8 cellular contexts compared by ENCODE assay signal in the genomic region with DNA sequence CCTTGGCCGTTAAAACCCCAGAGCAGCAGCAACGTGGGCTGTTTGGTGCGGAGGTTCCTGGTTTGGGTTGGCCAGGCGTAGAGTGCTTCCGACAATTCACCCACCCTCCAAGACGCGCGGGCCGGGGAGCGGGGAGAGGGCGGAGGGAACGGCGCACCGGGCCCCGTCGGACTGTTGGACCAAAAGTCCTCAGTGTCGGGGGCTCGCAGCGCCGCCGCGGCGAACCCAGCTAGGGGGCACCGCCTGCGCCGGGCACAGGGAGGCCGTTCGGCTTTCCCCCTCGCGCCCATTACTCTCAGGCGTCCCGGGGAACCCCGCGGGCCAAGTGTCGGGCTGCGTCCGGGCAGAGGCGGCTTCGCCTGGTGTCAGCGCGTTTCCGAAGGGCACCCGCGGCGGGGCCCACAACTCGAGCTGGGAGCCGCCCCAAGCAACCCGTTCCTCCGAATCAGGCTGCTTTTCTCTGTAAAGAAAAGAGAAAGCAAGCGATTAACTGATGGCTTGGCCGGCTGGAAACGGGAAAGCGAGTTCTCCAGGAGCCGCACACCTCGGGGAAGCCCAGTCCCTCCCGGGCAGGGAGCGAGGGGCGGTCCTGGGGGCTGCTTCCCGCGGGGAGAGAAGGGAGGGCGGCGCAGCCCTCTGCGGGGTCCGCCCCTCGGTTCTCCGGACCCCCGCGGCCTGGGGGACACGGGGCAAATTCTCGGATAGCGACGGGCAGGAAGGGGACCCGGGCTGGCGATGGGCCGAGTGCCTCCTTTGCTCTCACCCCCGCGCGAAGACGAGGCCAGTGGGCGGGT.
DNase-seq lines count a peak whose midpoint lies in the region; ATAC-seq and TF ChIP-seq lines count a peak whose summit lies in the region.

No MANE protein-coding gene starts in this region.

- H3K4me1 ChIP-seq in GM23338 (ENCODE audit: insufficient read depth), result peaks cover 10% of the 10 kb centered on the region; the same call in 1 of the 2 replicates

- H3K9me2 ChIP-seq in GM23338 (ENCODE audit: insufficient read depth), result 0 out of 2 replicates have a peak, but pooled peaks cover 3% of the 10 kb centered on the region

- no peak overlapping the region for H3K27ac ChIP-seq in GM23338 (ENCODE audit: low read depth)

- H3K79me2 ChIP-seq in GM23338 (replicated peaks; ENCODE audit: insufficient read depth), result no peaks in the 10 kb centered on the region

- peak overlapping the region; percentile 80 for H3K4me3 ChIP-seq in GM23338

- no peaks in the 10 kb centered on the region; the same call in 1 of the 2 replicates for H3F3A ChIP-seq in GM23338 (replicated peaks; ENCODE audit: low read depth)

- H3K27me3 Mint-ChIP-seq in GM23338 (ENCODE audit: insufficient read depth, low read depth, poor library complexity), result peaks cover 68% of the 10 kb centered on the region

- no peak overlapping the region for H3K27ac Mint-ChIP-seq in GM23338

- H3K4me2 ChIP-seq in GM23338, result peak overlapping the region; percentile 99

- peaks cover 5% of the 10 kb centered on the region; the same call in 1 of the 2 replicates for H4K20me1 ChIP-seq in GM23338 (replicated peaks; ENCODE audit: insufficient read depth)

- DNase-seq in GM23338 (ENCODE audit: low spot score) (peak; percentile 67), T-helper 2 cell (peak in 4 of 5 experiments; percentile 15 to 77 (median 36)), left lobe of liver (ENCODE audit: low spot score) (no peak)
- DNase-seq in central memory CD4-positive, alpha-beta T cell, result peak; percentile 30
- DNase-seq in stimulated activated CD4-positive, alpha-beta T cell treated with anti-CD3 and anti-CD28 coated beads, Interleukin-4, amount 100 ng/mL, for 48 hours (ENCODE audit: low read depth in 2 of 2), result peak; percentile 46 to 49

- no peak for TF ChIP-seq CTCF in GM23338 (conservative IDR thresholded peaks at IDR 0.05; ENCODE audit: low read depth in 2 of 2)

- ATAC-seq in GM23338 (peak; percentile 47), left lobe of liver (peak; percentile 64), HG03469 (IDR thresholded peaks at IDR 0.05; ENCODE audit: unreplicated experiment) (no peak), HG03159 (IDR thresholded peaks at IDR 0.05; ENCODE audit: unreplicated experiment) (no peak), HG03439 (IDR thresholded peaks at IDR 0.05; ENCODE audit: unreplicated experiment) (no peak)

- H3K4me1 Mint-ChIP-seq in GM23338, result peaks cover 15% of the 10 kb centered on the region

- H3K9me3 Mint-ChIP-seq in GM23338, result no peaks in the 10 kb centered on the region; the same call in 2 of the 3 replicates

- H3K27me3 ChIP-seq in GM23338 (ENCODE audit: insufficient read depth), result peaks cover 76% of the 10 kb centered on the region

- H3K36me3 ChIP-seq in GM23338 (ENCODE audit: insufficient read depth), result no peaks in the 10 kb centered on the region; the same call in 1 of the 2 replicates

- peak overlapping the region; percentile 78 for H3K4me3 Mint-ChIP-seq in GM23338

- no peaks in the 10 kb centered on the region; the same call in 2 of the 3 replicates for H3K36me3 Mint-ChIP-seq in GM23338 (ENCODE audit: low read depth)

- peak overlapping the region; percentile 91 for H2AFZ ChIP-seq in GM23338

TF ChIP-seq in GM23338, 12 proteins besides CTCF, POLR2A, EP300 and RAD21:
- peak; percentile 69 for TF ChIP-seq EZH2 (IDR thresholded peaks at IDR 0.05; ENCODE audit: low read depth, unreplicated experiment)
- TF ChIP-seq STAT1 (IDR thresholded peaks at IDR 0.05; ENCODE audit: unreplicated experiment), result no peak
- peak; percentile 52 for TF ChIP-seq EZH2phosphoT487 (IDR thresholded peaks at IDR 0.05; ENCODE audit: unreplicated experiment)

Comparison
In these comparisons a context has a peak if more than half of its experiments do, and no peak if none do; other contexts are left out.
1. ATAC-seq: peak in GM23338 (single experiment) and left lobe of liver (single experiment); none in HG03469 (single experiment), HG03159 (single experiment) and HG03439 (single experiment).